ENCODE assay signal across 16 cellular contexts in the genomic region with DNA sequence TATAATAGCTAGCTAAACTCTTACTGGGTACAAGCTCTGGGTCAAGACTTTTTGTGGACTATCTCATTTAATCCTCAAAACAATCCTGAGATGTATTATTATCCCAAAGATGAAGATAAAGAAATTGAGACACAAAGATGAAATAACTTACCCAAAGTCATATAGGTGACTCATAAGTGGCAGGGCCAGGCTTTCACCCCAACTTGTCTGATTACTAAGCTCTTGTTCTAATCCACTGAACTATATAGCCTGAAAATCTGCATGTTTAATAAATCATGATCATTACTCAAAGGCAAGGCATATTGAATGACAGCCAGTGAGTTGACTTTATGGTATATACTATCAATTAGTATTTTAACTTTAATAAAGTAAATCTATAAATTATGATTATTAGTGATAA.
DNase-seq lines count a peak whose midpoint lies in the region; ATAC-seq and TF ChIP-seq lines count a peak whose summit lies in the region.
"Had no signal": no experiment of that assay in that cellular context is flagged by ENCODE, and none has a peak within 500 bp of the region (broad histone marks: within the 10 kb centered on the region; RNA-seq: fewer than 3 reads in every experiment).

No MANE protein-coding gene starts in this region.

- CTCF ChIA-PET in activated CD8-positive, alpha-beta T cell treated with anti-CD3 and anti-CD28 coated beads for 36 hours (lab: Charles Lee), result interaction anchor here (0.7 to 8.7 kb wide), 42 partner anchors 10 to 266 kb away, joined by 3 to 63 read pairs (median 6); a partner anchor contains a TSS
- CTCF ChIA-PET in activated CD8-positive, alpha-beta T cell treated with anti-CD3 and anti-CD28 coated beads, Interleukin-2, amount 10 ng/mL, durations not matched to agents 7 days and 5 days (lab: Charles Lee), result interaction anchor here (0.7 to 7.8 kb wide), 40 partner anchors 11 to 266 kb away, joined by 3 to 92 read pairs (median 6); a partner anchor contains a TSS

- H3K27me3 Mint-ChIP-seq in activated CD8-positive, alpha-beta T cell treated with anti-CD3 and anti-CD28 coated beads for 36 hours, result no peaks in the 10 kb centered on the region
- no peaks in the 10 kb centered on the region for H3K27me3 Mint-ChIP-seq in activated CD8-positive, alpha-beta T cell treated with anti-CD3 and anti-CD28 coated beads, Interleukin-2, amount 10 ng/mL, durations not matched to agents 7 days and 5 days (ENCODE audit: low read depth)
- H3K27me3 Mint-ChIP-seq: activated CD4-positive, alpha-beta memory T cell treated with anti-CD3 and anti-CD28 coated beads, Interleukin-2, amount 10 ng/mL, durations not matched to agents 7 days and 5 days had no signal

- H3K27ac Mint-ChIP-seq in activated CD8-positive, alpha-beta T cell treated with anti-CD3 and anti-CD28 coated beads for 36 hours, result no peak overlapping the region
- H3K27ac Mint-ChIP-seq in activated CD8-positive, alpha-beta T cell treated with anti-CD3 and anti-CD28 coated beads, Interleukin-2, amount 10 ng/mL, durations not matched to agents 7 days and 5 days, result no peak overlapping the region
- H3K27ac Mint-ChIP-seq: activated CD4-positive, alpha-beta memory T cell treated with anti-CD3 and anti-CD28 coated beads, Interleukin-2, amount 10 ng/mL, durations not matched to agents 7 days and 5 days had no signal

- DNase-seq in activated CD8-positive, alpha-beta T cell treated with anti-CD3 and anti-CD28 coated beads for 36 hours, result peak; percentile 42
- DNase-seq in activated CD8-positive, alpha-beta T cell treated with anti-CD3 and anti-CD28 coated beads, Interleukin-2, amount 10 ng/mL, durations not matched to agents 7 days and 5 days, result no peak
- DNase-seq in ELR (ENCODE audit: low read depth) (peak; percentile 59), RPMI7951 (ENCODE audit: low read depth) (peak; percentile 24), iris pigment epithelial cell (ENCODE audit: low read depth) (peak; percentile 17), GF-D8 (lab: John Stamatoyannopoulos, UW) (no peak), DMS153 treated with DMSO at 0.1 percent for 48 hours (lab: John Stamatoyannopoulos, UW; ENCODE audit: unreplicated experiment) (no peak)
- DNase-seq: ACHN; activated CD4-positive, alpha-beta memory T cell treated with anti-CD3 and anti-CD28 coated beads, Interleukin-2, amount 10 ng/mL, durations not matched to agents 7 days and 5 days; activated T-cell treated with anti-CD3 and anti-CD28 coated beads, Interleukin-2, amount 50 U/mL, for 48 hours; brain microvascular endothelial cell; heart left ventricle; NCI-H2171 treated with DMSO at 0.1 percent for 48 hours; NCI-H526 treated with DMSO at 0.1 percent for 48 hours; SHP77 had no signal

- no peak for TF ChIP-seq CTCF in activated CD8-positive, alpha-beta T cell treated with anti-CD3 and anti-CD28 coated beads for 36 hours (IDR thresholded peaks at IDR 0.05)

- ATAC-seq in activated CD8-positive, alpha-beta T cell treated with anti-CD3 and anti-CD28 coated beads for 36 hours, result no peak
- ATAC-seq in activated CD8-positive, alpha-beta T cell treated with anti-CD3 and anti-CD28 coated beads, Interleukin-2, amount 10 ng/mL, durations not matched to agents 7 days and 5 days, result no peak
- no peak for ATAC-seq in GM21390 (IDR thresholded peaks at IDR 0.05; ENCODE audit: unreplicated experiment)
- ATAC-seq: heart left ventricle had no signal

- H3K4me3 Mint-ChIP-seq in activated CD8-positive, alpha-beta T cell treated with anti-CD3 and anti-CD28 coated beads for 36 hours, result no peak overlapping the region
- H3K4me3 Mint-ChIP-seq in activated CD8-positive, alpha-beta T cell treated with anti-CD3 and anti-CD28 coated beads, Interleukin-2, amount 10 ng/mL, durations not matched to agents 7 days and 5 days, result no peak overlapping the region
- H3K4me3 Mint-ChIP-seq: activated CD4-positive, alpha-beta memory T cell treated with anti-CD3 and anti-CD28 coated beads, Interleukin-2, amount 10 ng/mL, durations not matched to agents 7 days and 5 days had no signal

- peaks cover 6% of the 10 kb centered on the region for H3K36me3 Mint-ChIP-seq in activated CD8-positive, alpha-beta T cell treated with anti-CD3 and anti-CD28 coated beads for 36 hours (ENCODE audit: low read depth)
- peaks cover 12% of the 10 kb centered on the region for H3K36me3 Mint-ChIP-seq in activated CD8-positive, alpha-beta T cell treated with anti-CD3 and anti-CD28 coated beads, Interleukin-2, amount 10 ng/mL, durations not matched to agents 7 days and 5 days (ENCODE audit: low read depth)

- POLR2A ChIA-PET in activated CD8-positive, alpha-beta T cell treated with anti-CD3 and anti-CD28 coated beads for 36 hours (lab: Charles Lee), result no interaction called here
- POLR2A ChIA-PET in activated CD8-positive, alpha-beta T cell treated with anti-CD3 and anti-CD28 coated beads, Interleukin-2, amount 10 ng/mL, durations not matched to agents 7 days and 5 days (lab: Charles Lee), result interaction anchor here (0.6 kb wide), 1 partner anchor 140 kb away, joined by 3 read pairs; no protein-coding TSS in a partner anchor

- intact Hi-C loops in activated CD8-positive, alpha-beta T cell treated with anti-CD3 and anti-CD28 coated beads for 36 hours (cut with micrococcal nuclease), result loop anchor here (5.0 kb wide), 1 partner anchor 105 kb away; no protein-coding TSS in a partner anchor

- peaks cover 6% of the 10 kb centered on the region for H3K4me1 Mint-ChIP-seq in activated CD8-positive, alpha-beta T cell treated with anti-CD3 and anti-CD28 coated beads for 36 hours (ENCODE audit: low read depth)
- H3K4me1 Mint-ChIP-seq in activated CD8-positive, alpha-beta T cell treated with anti-CD3 and anti-CD28 coated beads, Interleukin-2, amount 10 ng/mL, durations not matched to agents 7 days and 5 days (ENCODE audit: low read depth), result peaks cover 14% of the 10 kb centered on the region

- no peaks in the 10 kb centered on the region for H3K9me3 Mint-ChIP-seq in activated CD8-positive, alpha-beta T cell treated with anti-CD3 and anti-CD28 coated beads for 36 hours
- H3K9me3 Mint-ChIP-seq in activated CD8-positive, alpha-beta T cell treated with anti-CD3 and anti-CD28 coated beads, Interleukin-2, amount 10 ng/mL, durations not matched to agents 7 days and 5 days (ENCODE audit: insufficient read depth), result no peaks in the 10 kb centered on the region
- H3K9me3 Mint-ChIP-seq: activated CD4-positive, alpha-beta memory T cell treated with anti-CD3 and anti-CD28 coated beads, Interleukin-2, amount 10 ng/mL, durations not matched to agents 7 days and 5 days had no signal

Comparison
In these comparisons a context has a peak if more than half of its experiments do, and no peak if none do; other contexts are left out.
1. DNase-seq: peak in activated CD8-positive, alpha-beta T cell treated with anti-CD3 and anti-CD28 coated beads for 36 hours (single experiment), ELR (single experiment), RPMI7951 (single experiment) and iris pigment epithelial cell (single experiment); none in activated CD8-positive, alpha-beta T cell treated with anti-CD3 and anti-CD28 coated beads, Interleukin-2, amount 10 ng/mL, durations not matched to agents 7 days and 5 days (single experiment), GF-D8 (single experiment) and DMS153 treated with DMSO at 0.1 percent for 48 hours (single experiment).